ENCODE assay signal across 8 cellular contexts in the genomic region with DNA sequence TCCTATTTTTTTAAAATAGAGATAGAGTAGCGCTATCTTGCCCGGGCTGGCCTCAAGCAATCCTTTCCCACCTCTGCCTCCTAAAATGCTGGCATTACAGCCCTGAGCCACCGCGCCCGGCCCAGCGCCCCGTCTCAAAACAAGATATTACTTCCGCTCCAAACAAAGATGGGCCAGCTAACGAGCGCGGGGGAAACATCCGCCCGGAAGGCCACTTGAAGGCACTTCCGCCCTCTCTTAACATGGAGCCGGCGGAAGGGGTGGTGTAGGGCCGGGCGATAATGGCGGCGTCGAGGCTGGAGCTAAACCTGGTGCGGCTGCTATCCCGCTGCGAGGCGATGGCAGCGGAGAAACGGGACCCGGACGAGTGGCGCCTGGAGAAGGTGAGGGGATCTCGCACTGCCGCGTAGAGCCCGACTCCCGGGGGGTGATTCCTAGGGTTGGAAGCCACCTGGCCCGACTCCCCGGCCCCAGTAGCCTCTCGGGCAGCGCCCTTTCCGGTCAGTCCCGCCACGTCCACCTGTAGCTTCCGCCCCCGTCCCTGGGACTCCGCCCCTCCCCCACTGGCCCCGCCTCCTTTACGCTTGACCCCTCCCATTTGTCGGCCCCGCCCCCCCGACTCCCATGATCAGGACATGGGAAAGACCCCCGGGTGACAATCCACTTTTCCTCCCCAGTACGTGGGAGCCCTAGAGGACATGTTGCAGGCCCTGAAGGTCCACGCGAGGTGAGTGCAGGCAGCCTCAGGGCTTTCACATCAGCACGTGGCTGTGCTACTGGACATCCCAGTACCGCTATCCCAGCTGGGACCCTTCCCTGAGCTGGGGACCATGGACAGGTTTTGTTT. TPM values are rescaled to one million over a fixed set of nuclear protein-coding genes. Genes with fewer than 3 reads are reported as not detected.
DNase-seq lines count a peak whose midpoint lies in the region; TF ChIP-seq lines count a peak whose summit lies in the region.

A gene with protein sequence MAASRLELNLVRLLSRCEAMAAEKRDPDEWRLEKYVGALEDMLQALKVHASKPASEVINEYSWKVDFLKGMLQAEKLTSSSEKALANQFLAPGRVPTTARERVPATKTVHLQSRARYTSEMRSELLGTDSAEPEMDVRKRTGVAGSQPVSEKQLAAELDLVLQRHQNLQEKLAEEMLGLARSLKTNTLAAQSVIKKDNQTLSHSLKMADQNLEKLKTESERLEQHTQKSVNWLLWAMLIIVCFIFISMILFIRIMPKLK (plus strand): TSS at position 233 of the 847 bp plus-strand sequence. CDS start 49 bp downstream, at position 282.

- H3K27ac ChIP-seq in H9 (ENCODE audit: insufficient read length, low read depth, low read length) (peak within 1 kb of the TSS; percentile 54), SK-N-MC (peak within 1 kb of the TSS; percentile 97)

- peak within 1 kb of the TSS; percentile 57 for H3K4ac ChIP-seq in H9 (ENCODE audit: low read depth, low read length)

- peak within 1 kb of the TSS; percentile 74 for H4K5ac ChIP-seq in H9 (ENCODE audit: insufficient read length, low read depth, low read length)

- no peak within 1 kb of the TSS for H2BK20ac ChIP-seq in H9 (ENCODE audit: low read depth, low read length, poor library complexity, severe bottlenecking)

- peak within 1 kb of the TSS; percentile 99 for H3K18ac ChIP-seq in H9 (ENCODE audit: insufficient read length, low read depth, low read length)

- no peak within 1 kb of the TSS for H3T11ph ChIP-seq in H9 (ENCODE audit: low read length)

- no peaks in the 10 kb centered on the region for H3K79me1 ChIP-seq in H9 (ENCODE audit: insufficient read depth, low read depth, low read length, poor library complexity, severe bottlenecking)

- H3K9me3 ChIP-seq in H9 (ENCODE audit: control insufficient read depth, low read depth, low read length) (no peaks in the 10 kb centered on the region), SK-N-MC (ENCODE audit: low read depth, low read length) (no peaks in the 10 kb centered on the region)

- peak; percentile 71 for TF ChIP-seq POLR2A in NB4 (IDR thresholded peaks at IDR 0.05; ENCODE audit: extremely low read depth, insufficient read length)

- H2BK5ac ChIP-seq in H9 (ENCODE audit: insufficient read length, low read length): peak within 1 kb of the TSS; percentile 55

- no peaks in the 10 kb centered on the region; the same call in 1 of the 2 replicates for H3K4me1 ChIP-seq in H9 (ENCODE audit: insufficient read depth, low read length)

- peak within 1 kb of the TSS; percentile 11 for H4K91ac ChIP-seq in H9 (ENCODE audit: insufficient read length, low read depth, low read length)

- no peaks in the 10 kb centered on the region for H3K27me3 ChIP-seq in H9 (ENCODE audit: insufficient read depth, low read length)

- H3K4me2 ChIP-seq in H9 (ENCODE audit: insufficient read depth, insufficient read length, low read length): peak within 1 kb of the TSS; percentile 82

- no peak within 1 kb of the TSS for H3K56ac ChIP-seq in H9 (ENCODE audit: insufficient read length, low read depth, low read length)

- peak within 1 kb of the TSS; percentile 99 for H3K14ac ChIP-seq in H9 (ENCODE audit: insufficient read depth, low read length)

- no peaks in the 10 kb centered on the region for H3K9me3 Mint-ChIP-seq in H9
- no peaks in the 10 kb centered on the region for H3K9me3 Mint-ChIP-seq in activated naive CD4-positive, alpha-beta T cell treated with anti-CD3 and anti-CD28 coated beads, Interleukin-2, amount 10 ng/mL, durations not matched to agents 7 days and 5 days

- H2AK5ac ChIP-seq in H9 (ENCODE audit: insufficient read length, low read length): no peak within 1 kb of the TSS

- H2BK120ac ChIP-seq in H9 (ENCODE audit: low read depth, low read length, poor library complexity, severe bottlenecking): no peak within 1 kb of the TSS

- peak within 1 kb of the TSS; percentile 69 for H3K4me3 ChIP-seq in NB4 (ENCODE audit: low read depth, low read length)
- peak within 1 kb of the TSS; percentile 88 for H3K4me3 ChIP-seq in SK-N-MC

- H3K79me2 ChIP-seq in H9 (ENCODE audit: insufficient read depth, low read length): no peaks in the 10 kb centered on the region

- H3K4me3 Mint-ChIP-seq in H9: peak within 1 kb of the TSS; percentile 79 to 92
- H3K4me3 Mint-ChIP-seq in activated naive CD4-positive, alpha-beta T cell treated with anti-CD3 and anti-CD28 coated beads, Interleukin-2, amount 10 ng/mL, durations not matched to agents 7 days and 5 days: peak within 1 kb of the TSS; percentile 89

- 0 out of 2 replicates have a peak within 1 kb of the TSS, but pooled peaks have one; percentile 4 for H2BK15ac ChIP-seq in H9 (ENCODE audit: low read depth, low read length)

- WGBS in H9 (ENCODE audit: extremely low coverage, insufficient read length, low lambda C conversion rate): no CpG with 5 or more reads among the region's 56 CpGs

- peaks cover 13 to 43% (median 37%) of the 10 kb centered on the region in 3 experiments for H3K36me3 Mint-ChIP-seq in H9 (ENCODE audit: insufficient read depth in 1 of 3, low read depth in 3 of 3)
- peaks cover 48% of the 10 kb centered on the region for H3K36me3 Mint-ChIP-seq in activated naive CD4-positive, alpha-beta T cell treated with anti-CD3 and anti-CD28 coated beads, Interleukin-2, amount 10 ng/mL, durations not matched to agents 7 days and 5 days

- peak within 1 kb of the TSS; percentile 90 to 99 (median 98) for H3K27ac Mint-ChIP-seq in H9
- H3K27ac Mint-ChIP-seq in activated naive CD4-positive, alpha-beta T cell treated with anti-CD3 and anti-CD28 coated beads, Interleukin-2, amount 10 ng/mL, durations not matched to agents 7 days and 5 days: peak within 1 kb of the TSS; percentile 99

- no peak within 1 kb of the TSS for H2AFZ ChIP-seq in H9 (ENCODE audit: low read length)

- H2BK12ac ChIP-seq in H9 (ENCODE audit: insufficient read length, low read depth, low read length): peak within 1 kb of the TSS; percentile 58

- H4K8ac ChIP-seq in H9 (replicated peaks; ENCODE audit: insufficient read length, low read depth, low read length): peak within 1 kb of the TSS; percentile 12

- H3K4me1 Mint-ChIP-seq in H9: peaks cover 7 to 15% of the 10 kb centered on the region in 2 experiments; a peak in 3 of 4 replicates
- H3K4me1 Mint-ChIP-seq in activated naive CD4-positive, alpha-beta T cell treated with anti-CD3 and anti-CD28 coated beads, Interleukin-2, amount 10 ng/mL, durations not matched to agents 7 days and 5 days: peaks cover 25% of the 10 kb centered on the region

- H3K9ac ChIP-seq in H9 (ENCODE audit: extremely low read depth, insufficient read length, low read length) (peak within 1 kb of the TSS; percentile 90), SK-N-MC (ENCODE audit: insufficient read length) (peak within 1 kb of the TSS; percentile 92)

- CTCF ChIA-PET in activated naive CD4-positive, alpha-beta T cell treated with anti-CD3 and anti-CD28 coated beads, Interleukin-2, amount 10 ng/mL, durations not matched to agents 7 days and 5 days (lab: Charles Lee): interaction anchor here (1.9 kb wide), 1 partner anchor 19 kb away, joined by 5 read pairs; no protein-coding TSS in a partner anchor

- TF ChIP-seq CTCF in H9 (conservative IDR thresholded peaks at IDR 0.05) (no peak), NB4 (IDR thresholded peaks at IDR 0.05; ENCODE audit: low read depth, low read length) (no peak)

- peaks cover 5% of the 10 kb centered on the region for H3K23me2 ChIP-seq in H9 (ENCODE audit: insufficient read length, low read depth, low read length, poor library complexity, severe bottlenecking)

- H3K27me3 Mint-ChIP-seq in H9 (ENCODE audit: low read depth): no peaks in the 10 kb centered on the region
- H3K27me3 Mint-ChIP-seq in activated naive CD4-positive, alpha-beta T cell treated with anti-CD3 and anti-CD28 coated beads, Interleukin-2, amount 10 ng/mL, durations not matched to agents 7 days and 5 days: peaks cover 2% of the 10 kb centered on the region

- peak; percentile 94 for DNase-seq in Daoy (ENCODE audit: low read depth)
- DNase-seq in H9: peak; percentile 93
- peak; percentile 94 for DNase-seq in NB4 (ENCODE audit: low read depth)
- peak; percentile 64 for DNase-seq in SK-N-MC (ENCODE audit: low read depth, low spot score)
- DNase-seq in activated naive CD4-positive, alpha-beta T cell treated with anti-CD3 and anti-CD28 coated beads, Interleukin-2, amount 10 ng/mL, durations not matched to agents 7 days and 5 days: peak; percentile 93
- DNase-seq in germinal center (ENCODE audit: low spot score): peak; percentile 90
- peak; percentile 52 to 95 (median 85) for DNase-seq in nucleus accumbens (lab: John Stamatoyannopoulos, UW)
- DNase-seq in superior temporal gyrus (ENCODE audit: extremely low spot score): peak; percentile 95

- peaks cover 5% of the 10 kb centered on the region; the same call in 1 of the 2 replicates for H3K36me3 ChIP-seq in SK-N-MC (ENCODE audit: insufficient read depth, low read length)

- no peaks in the 10 kb centered on the region for H4K20me1 ChIP-seq in H9 (ENCODE audit: control insufficient read depth, insufficient read depth, insufficient read length)

- no peak within 1 kb of the TSS for H3K23ac ChIP-seq in H9 (ENCODE audit: insufficient read length, low read depth, low read length)

RNA-seq across cellular contexts. Expression of the gene that starts here (rescaled TPM):
- 25.5 and 33.5 TPM in 2 replicates for total RNA-seq in Daoy (2014; rRNA removed; shearing (Covaris generic))
- 14.8 and 16.2 TPM in 2 replicates for total RNA-seq in H9 (2021)

Comparison
In these comparisons a context has a peak if more than half of its experiments do, and no peak if none do; other contexts are left out.
1. Peak in every context shown above with its lines: DNase-seq, H3K4me3 ChIP-seq and H3K27ac ChIP-seq.